Comparison of ENCODE assay signal across 1 cellular context in the genomic region with DNA sequence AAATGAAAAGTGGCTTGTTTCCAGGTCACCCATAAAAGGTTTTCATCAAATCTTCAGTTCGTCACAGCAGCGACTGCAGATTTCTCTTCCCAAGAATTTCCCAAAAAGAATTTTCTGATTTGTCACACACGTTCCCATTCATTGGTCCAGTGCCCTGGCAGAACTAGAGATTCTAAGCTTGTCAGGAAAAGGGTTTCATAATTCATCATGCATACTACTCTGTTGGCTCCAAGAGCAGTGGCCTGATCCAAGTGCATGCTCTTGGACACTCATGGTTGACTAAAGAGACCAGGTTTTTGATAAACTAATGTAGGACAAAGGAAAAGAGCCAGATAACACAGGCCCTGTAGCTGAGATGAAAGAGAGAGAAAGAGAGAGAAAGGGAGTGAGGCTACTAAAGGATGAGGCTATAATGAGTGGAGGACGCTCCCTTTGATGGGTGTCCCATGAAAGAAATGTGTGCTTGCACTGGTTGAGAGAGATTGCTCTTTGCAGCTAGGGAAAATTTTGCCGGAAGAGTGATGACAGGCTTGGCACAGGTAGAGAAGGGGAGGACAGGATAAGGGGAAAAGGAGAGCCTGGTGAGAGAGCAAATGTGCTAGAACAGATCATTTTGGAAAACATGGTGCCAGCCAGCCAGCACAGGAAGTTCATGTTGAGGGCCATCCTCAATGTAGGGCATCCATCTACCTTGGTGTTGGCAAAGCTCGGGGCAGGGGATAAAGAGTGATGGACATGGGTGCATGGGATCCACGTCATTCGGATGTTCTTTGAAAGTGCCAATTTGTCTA.
TF ChIP-seq lines count a peak whose summit lies in the region.

No MANE protein-coding gene starts in this region.

TF ChIP-seq in GM23338, 12 proteins besides CTCF, POLR2A, EP300 and RAD21:
- TF ChIP-seq CREB1 (CRISPR knock-in tag; IDR thresholded peaks at IDR 0.05; ENCODE audit: low read depth) (no peak), EZH2 (IDR thresholded peaks at IDR 0.05; ENCODE audit: low read depth, unreplicated experiment) (no peak), EZH2phosphoT487 (IDR thresholded peaks at IDR 0.05; ENCODE audit: unreplicated experiment) (no peak), ZNF331 (CRISPR knock-in tag; IDR thresholded peaks at IDR 0.05; ENCODE audit: low read depth) (no peak), ZNF114 (CRISPR knock-in tag; IDR thresholded peaks at IDR 0.05) (no peak)
